In the genomic region with DNA sequence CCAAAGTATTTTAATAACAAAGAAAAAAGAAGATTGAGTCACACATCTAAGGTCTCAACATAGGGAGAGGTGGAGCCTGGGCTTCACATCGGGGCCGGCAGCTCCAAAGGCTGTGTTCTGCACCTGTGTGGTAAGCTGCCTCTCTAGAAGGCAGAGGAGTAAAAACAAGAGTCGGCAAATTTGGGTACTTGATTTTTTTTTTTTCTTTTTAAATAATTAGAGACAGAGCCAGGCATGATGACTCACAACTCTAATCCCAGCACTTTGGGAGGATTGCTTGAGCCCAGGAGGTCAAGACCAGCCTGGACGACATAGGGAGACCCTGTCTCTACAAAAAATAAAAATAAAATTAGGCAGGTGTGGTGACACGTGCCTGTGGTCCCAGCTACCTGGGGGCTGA, we compare ENCODE assay signal across 21 cellular contexts. TPM values are rescaled to one million over a fixed set of nuclear protein-coding genes. Genes with fewer than 3 reads are reported as not detected.
DNase-seq lines count a peak whose midpoint lies in the region; ATAC-seq, FAIRE-seq and TF ChIP-seq lines count a peak whose summit lies in the region.
"Had no signal": no experiment of that assay in that cellular context is flagged by ENCODE, and none has a peak within 500 bp of the region (broad histone marks: within the 10 kb centered on the region; RNA-seq: fewer than 3 reads in every experiment).

No MANE protein-coding gene starts in this region.

- in situ Hi-C loops in K562 (cut with MboI), result no loop called here

- H3K4me3 ChIP-seq in A549, result no peak overlapping the region
- no peak overlapping the region for H3K4me3 ChIP-seq in K562
- no peak overlapping the region for H3K4me3 ChIP-seq in adrenal gland

- CTCF ChIA-PET in A549 (lab: Yijun Ruan, JAX) (interaction anchor here (0.6 to 3.6 kb wide), 5 partner anchors 14 to 80 kb away, joined by 3 to 19 read pairs (median 5); no protein-coding TSS in a partner anchor), K562 (lab: Yijun Ruan, JAX; ENCODE audit: low intra/inter-chr PET ratio) (no interaction called here)

- H4K20me1 ChIP-seq in K562 (replicated peaks; ENCODE audit: control insufficient read depth, insufficient read depth, low read length), result no peaks in the 10 kb centered on the region

- H2AFZ ChIP-seq in K562 (ENCODE audit: low read depth, low read length), result no peak overlapping the region

- H3K4me2 ChIP-seq in A549 (no peak overlapping the region), K562 (ENCODE audit: insufficient read depth, low read length) (no peak overlapping the region)
- H3K4me2 ChIP-seq: SK-N-SH had no signal

- POLR2A ChIA-PET in A549 (lab: Yijun Ruan, JAX) (no interaction called here), K562 (lab: Yijun Ruan, JAX) (interaction anchor here (1.9 kb wide), 1 partner anchor 11 kb away, joined by 5 read pairs; no protein-coding TSS in a partner anchor)

- TF ChIP-seq RAD21 in A549 (conservative IDR thresholded peaks at IDR 0.05 in 1 of 2, IDR thresholded peaks at IDR 0.05 in 1 of 2) (no peak), K562 (CRISPR knock-in tag; conservative IDR thresholded peaks at IDR 0.05 in 1 of 2, IDR thresholded peaks at IDR 0.05 in 1 of 2) (no peak)

- no TSS peak for BruUV-seq in K562 (replicated peaks; lab: Mats Ljungman, UMichigan)

- WGBS in A549 (ENCODE audit: missing lambda C conversion rate), result 83% methylated on average over 5 of the region's 5 CpGs
- 91% methylated on average over 5 of the region's 5 CpGs for WGBS in K562 (ENCODE audit: insufficient coverage, low coverage, missing lambda C conversion rate)
- WGBS in adrenal gland, 4 donors, result 40 to 51% (median 45%) methylated on average over 5 of the region's 5 CpGs

- ATAC-seq in A549 (no peak), K562 (no peak), GM18505 (IDR thresholded peaks at IDR 0.05; ENCODE audit: unreplicated experiment) (no peak)

- TF ChIP-seq EP300 in A549 (IDR thresholded peaks at IDR 0.05) (no peak), K562 (IDR thresholded peaks at IDR 0.05; ENCODE audit: low read length) (no peak)

- no peaks in the 10 kb centered on the region for H3K9me1 ChIP-seq in K562 (ENCODE audit: control insufficient read depth, insufficient read depth, low read length)

- no peak for TF ChIP-seq CTCF in A549 (IDR thresholded peaks at IDR 0.05)
- TF ChIP-seq CTCF in K562 (IDR thresholded peaks at IDR 0.05 in 2 of 3, conservative IDR thresholded peaks at IDR 0.05 in 1 of 3; ENCODE audit: insufficient read depth in 2 of 3, low read depth in 1 of 3, low read length in 3 of 3), result no peak
- no peak for TF ChIP-seq CTCF in adrenal gland (IDR thresholded peaks at IDR 0.05)

- intact Hi-C loops in K562 (cut with micrococcal nuclease), result no loop called here
- intact Hi-C loops in adrenal gland (cut with DNase I), result no loop called here

- peaks cover 45% of the 10 kb centered on the region for H3K79me2 ChIP-seq in K562 (ENCODE audit: control insufficient read depth, insufficient read depth, low read length)

- H3K27me3 ChIP-seq in K562 (ENCODE audit: control insufficient read depth in 2 of 2, insufficient read depth in 2 of 2, low read length in 2 of 2) (no peaks in the 10 kb centered on the region), layer of hippocampus (ENCODE audit: control insufficient read depth, insufficient read depth, low read length) (no peaks in the 10 kb centered on the region), adrenal gland (no peaks in the 10 kb centered on the region)

- H3K9me3 ChIP-seq in A549, result no peaks in the 10 kb centered on the region
- no peaks in the 10 kb centered on the region for H3K9me3 ChIP-seq in K562 (replicated peaks; ENCODE audit: control insufficient read depth, insufficient read depth, low read depth, low read length)
- no peaks in the 10 kb centered on the region for H3K9me3 ChIP-seq in adrenal gland (replicated peaks in 1 of 3)
- H3K9me3 ChIP-seq: SK-N-SH had no signal

- H3K4me1 ChIP-seq in A549, result peaks cover 14% of the 10 kb centered on the region; the same call in 2 of the 3 replicates
- peaks cover 0 to 7% of the 10 kb centered on the region in 2 experiments; a peak in 3 of 5 replicates for H3K4me1 ChIP-seq in K562 (replicated peaks in 1 of 2; ENCODE audit: control insufficient read depth in 2 of 2, insufficient read depth in 2 of 2, low read length in 2 of 2)
- H3K4me1 ChIP-seq in adrenal gland (replicated peaks in 1 of 2), result peaks cover 7 to 29% of the 10 kb centered on the region in 2 donors

- TF ChIP-seq POLR2A in A549 (IDR thresholded peaks at IDR 0.05; ENCODE audit: low read length) (no peak), K562 (conservative IDR thresholded peaks at IDR 0.05) (no peak), adrenal gland (IDR thresholded peaks at IDR 0.05) (no peak), GM18505 (IDR thresholded peaks at IDR 0.05; ENCODE audit: borderline replicate concordance, extremely low read depth, insufficient read depth, insufficient read length) (no peak)

- H3K36me3 ChIP-seq in K562 (ENCODE audit: control insufficient read depth, insufficient read depth, low read length) (peaks cover 46% of the 10 kb centered on the region), adrenal gland (replicated peaks in 1 of 2) (peaks cover 0 to 17% of the 10 kb centered on the region in 2 donors)

- FAIRE-seq in A549 (lab: Jason Lieb, UNC), result no peak
- FAIRE-seq in K562 (lab: Jason Lieb, UNC), result no peak

- H3K27ac ChIP-seq in A549 (no peak overlapping the region), K562 (ENCODE audit: extremely low read depth, low read depth, low read length) (no peak overlapping the region), layer of hippocampus (ENCODE audit: low read depth, low read length) (peak overlapping the region; percentile 99), adrenal gland (peak overlapping the region in 1 of 5 donors; percentile 11)

- DNase-seq in A549 (ENCODE audit: low read depth in 1 of 2, low spot score in 1 of 2), result no peak
- DNase-seq in ELR (ENCODE audit: low read depth), result peak; percentile 21
- no peak for DNase-seq in K562 (ENCODE audit: extremely low read depth in 1 of 4, low spot score in 3 of 4)
- no peak for DNase-seq in adrenal gland
- DNase-seq in EL, result no peak
- DNase-seq in iPS-NIHi11 (ENCODE audit: low spot score), result no peak
- DNase-seq: C1 segment of cervical spinal cord; CD8-positive, alpha-beta memory T cell; HCEC 1CT; KBM-7; MV-4-11; NCI-H1417; NCI-H187; NCI-H2107; NCI-H510A; NCI-H774; OCI-M1; SHP77 treated with DMSO at 0.1 percent for 48 hours; SK-N-SH had no signal

- no peak overlapping the region for H3K9ac ChIP-seq in K562 (ENCODE audit: insufficient read depth in 1 of 2, low read depth in 2 of 2, low read length in 2 of 2)
- H3K9ac ChIP-seq: SK-N-SH had no signal

RNA-seq across cellular contexts. Expression of a gene that starts 4.7 kb away (rescaled TPM):
- 43.6 and 61.6 TPM in 2 replicates for polyA plus RNA-seq in A549 (2011; rRNA removed)
- polyA plus RNA-seq in A549 (2012; cell fraction: cytosol; rRNA removed), result 66.7 and 75.4 TPM in 2 replicates
- polyA plus RNA-seq in A549 (2012; cell fraction: nucleus; rRNA removed), result 71.3 and 83.4 TPM in 2 replicates
- polyA plus RNA-seq in A549 (2017; fragmentation: RNase III; extraction: RNeasy Plus Mini Kit Qiagen cat#74134 plus additional on column Dnase treatment), result 49.5 to 50.6 TPM (median 49.7 TPM) in 3 replicates
- polyA minus RNA-seq in A549 (2011; rRNA and poly(A)+ RNA removed), result 43.8 and 52.7 TPM in 2 replicates
- total RNA-seq in K562 (2011; cell fraction: chromatin; rRNA removed; ENCODE audit: low replicate concordance), result 21.1 and 48.4 TPM in 2 replicates
- total RNA-seq in K562 (2011; cell fraction: nucleolus; rRNA removed), result 27.8 and 30.0 TPM in 2 replicates
- 33.7 and 46.3 TPM in 2 replicates for total RNA-seq in K562 (2011; cell fraction: nucleoplasm; rRNA removed)
- 53.3 and 68.0 TPM in 2 replicates for total RNA-seq in K562 (2014; rRNA removed)
- 25.4 and 35.7 TPM in 2 replicates for total RNA-seq in K562 (2014; rRNA removed; fragmentation: Illumina TruSeq; extraction: Trizol)
- total RNA-seq in K562 (2015; rRNA removed; fragmentation: Illumina TruSeq; extraction: Trizol), result 33.7 and 37.3 TPM in 2 replicates
- total RNA-seq in K562 (2021), result 82.0 and 83.8 TPM in 2 replicates
- polyA plus RNA-seq in K562 (2011; rRNA removed), result 57.0 and 74.4 TPM in 2 replicates
- 67.6 and 87.3 TPM in 2 replicates for polyA plus RNA-seq in K562 (2011; cell fraction: cytosol; rRNA removed)
- 57.5 and 83.7 TPM in 2 replicates for polyA plus RNA-seq in K562 (2011; cell fraction: nucleus; rRNA removed)
- 87.7 and 104 TPM in 2 replicates for polyA plus RNA-seq in K562 (2012)
- polyA plus RNA-seq in K562 (2014; fragmentation: Illumina TruSeq; extraction: Trizol), result 88.9 and 90.6 TPM in 2 replicates
- 10 to 100 TPM; 10.1 to 24.7 TPM for polyA plus RNA-seq in K562 (2014; fragmentation: Nextera tagmentation; extraction: Ambion mirVana)
- 72.1 and 81.3 TPM in 2 replicates for polyA plus RNA-seq in K562 (2014; rRNA removed)
- polyA minus RNA-seq in K562 (2011; rRNA and poly(A)+ RNA removed), result 19.9 and 27.1 TPM in 2 replicates
- 25.8 and 28.1 TPM in 2 replicates for polyA minus RNA-seq in K562 (2011; cell fraction: cytosol; rRNA and poly(A)+ RNA removed)
- polyA minus RNA-seq in K562 (2011; cell fraction: nucleus; rRNA and poly(A)+ RNA removed), result 8.9 and 11.1 TPM in 2 replicates
- 10 to 100 TPM; 34.7 to 73.5 (median 47.0) TPM for total RNA-seq in adrenal gland
- polyA plus RNA-seq in adrenal gland, result 10 to 100 TPM; 22.8 to 40.2 (median 27.0) TPM

RNA-seq across cellular contexts. Expression of a gene that starts 35.5 kb away (rescaled TPM):
- 14.5 and 14.9 TPM in 2 replicates for polyA plus RNA-seq in A549 (2011; rRNA removed)
- polyA plus RNA-seq in A549 (2012; cell fraction: cytosol; rRNA removed), result 26.6 and 34.7 TPM in 2 replicates
- 47.8 and 63.4 TPM in 2 replicates for polyA plus RNA-seq in A549 (2012; cell fraction: nucleus; rRNA removed)
- polyA plus RNA-seq in A549 (2017; fragmentation: RNase III; extraction: RNeasy Plus Mini Kit Qiagen cat#74134 plus additional on column Dnase treatment), result 26.1 to 27.0 TPM (median 26.4 TPM) in 3 replicates
- polyA minus RNA-seq in A549 (2011; rRNA and poly(A)+ RNA removed), result 33.1 and 34.8 TPM in 2 replicates
- total RNA-seq in K562 (2011; cell fraction: chromatin; rRNA removed; ENCODE audit: low replicate concordance), result 17.5 and 64.2 TPM in 2 replicates
- total RNA-seq in K562 (2011; cell fraction: nucleolus; rRNA removed), result 92.4 and 92.8 TPM in 2 replicates
- 47.7 and 49.9 TPM in 2 replicates for total RNA-seq in K562 (2011; cell fraction: nucleoplasm; rRNA removed)
- 22.6 and 36.7 TPM in 2 replicates for total RNA-seq in K562 (2014; rRNA removed)
- total RNA-seq in K562 (2014; rRNA removed; fragmentation: Illumina TruSeq; extraction: Trizol), result 6.1 and 8.1 TPM in 2 replicates
- total RNA-seq in K562 (2015; rRNA removed; fragmentation: Illumina TruSeq; extraction: Trizol), result 14.0 TPM in 2 replicates
- 31.6 and 35.7 TPM in 2 replicates for total RNA-seq in K562 (2021)
- polyA plus RNA-seq in K562 (2011; rRNA removed), result 7.9 and 9.1 TPM in 2 replicates
- 7.6 and 19.7 TPM in 2 replicates for polyA plus RNA-seq in K562 (2011; cell fraction: cytosol; rRNA removed)
- polyA plus RNA-seq in K562 (2011; cell fraction: nucleus; rRNA removed), result 19.2 and 31.8 TPM in 2 replicates
- polyA plus RNA-seq in K562 (2012), result 16.1 and 21.6 TPM in 2 replicates
- polyA plus RNA-seq in K562 (2014; fragmentation: Illumina TruSeq; extraction: Trizol), result 16.1 and 22.7 TPM in 2 replicates
- polyA plus RNA-seq in K562 (2014; fragmentation: Nextera tagmentation; extraction: Ambion mirVana), result under 1 TPM; 0.25 to 0.92 TPM
- 16.0 and 18.1 TPM in 2 replicates for polyA plus RNA-seq in K562 (2014; rRNA removed)
- polyA minus RNA-seq in K562 (2011; rRNA and poly(A)+ RNA removed), result 6.0 and 10.4 TPM in 2 replicates
- 14.8 and 16.7 TPM in 2 replicates for polyA minus RNA-seq in K562 (2011; cell fraction: cytosol; rRNA and poly(A)+ RNA removed)
- polyA minus RNA-seq in K562 (2011; cell fraction: nucleus; rRNA and poly(A)+ RNA removed), result 8.0 and 9.6 TPM in 2 replicates
- 10 to 100 TPM; 15.9 to 30.3 (median 20.7) TPM for total RNA-seq in adrenal gland
- polyA plus RNA-seq in adrenal gland, result 10 to 100 TPM in 2 of 3 donors, 1 to 10 TPM in 1; 9.9 to 40.0 (median 21.3) TPM

RNA-seq across cellular contexts. Expression of a gene that starts 44.8 kb away (rescaled TPM):
- polyA plus RNA-seq in A549 (2011; rRNA removed) (16.5 and 16.6 TPM in 2 replicates), A549 (2017; fragmentation: RNase III; extraction: RNeasy Plus Mini Kit Qiagen cat#74134 plus additional on column Dnase treatment) (26.1 to 33.3 TPM (median 28.5 TPM) in 3 replicates), K562 (2011; rRNA removed) (18.8 and 39.4 TPM in 2 replicates), K562 (2014; fragmentation: Illumina TruSeq; extraction: Trizol) (10.5 and 14.0 TPM in 2 replicates), K562 (2014; fragmentation: Nextera tagmentation; extraction: Ambion mirVana) (1 to 10 TPM in 1 of 2 experiments, under 1 TPM in 1; 0.75 to 1.3 TPM), K562 (2014; rRNA removed) (21.9 and 26.4 TPM in 2 replicates), adrenal gland (10 to 100 TPM in 2 of 3 donors, 1 to 10 TPM in 1; 5.1 to 34.2 (median 16.2) TPM)
- 40.4 and 54.7 TPM in 2 replicates for polyA plus RNA-seq in A549 (2012; cell fraction: cytosol; rRNA removed)
- 77.9 and 93.5 TPM in 2 replicates for polyA plus RNA-seq in A549 (2012; cell fraction: nucleus; rRNA removed)
- 20.1 and 20.5 TPM in 2 replicates for polyA minus RNA-seq in A549 (2011; rRNA and poly(A)+ RNA removed)
- 27.2 and 83.8 TPM in 2 replicates for total RNA-seq in K562 (2011; cell fraction: chromatin; rRNA removed; ENCODE audit: low replicate concordance)
- 70.3 and 82.2 TPM in 2 replicates for total RNA-seq in K562 (2011; cell fraction: nucleolus; rRNA removed)
- total RNA-seq in K562 (2011; cell fraction: nucleoplasm; rRNA removed), result 35.6 and 47.3 TPM in 2 replicates
- total RNA-seq in K562 (2014; rRNA removed) (18.0 and 20.6 TPM in 2 replicates), K562 (2014; rRNA removed; fragmentation: Illumina TruSeq; extraction: Trizol) (4.2 and 5.0 TPM in 2 replicates), K562 (2015; rRNA removed; fragmentation: Illumina TruSeq; extraction: Trizol) (18.3 and 19.0 TPM in 2 replicates), K562 (2021) (22.2 and 24.0 TPM in 2 replicates), adrenal gland (10 to 100 TPM; 14.4 to 43.5 (median 18.0) TPM)
- polyA plus RNA-seq in K562 (2011; cell fraction: cytosol; rRNA removed), result 55.2 and 92.4 TPM in 2 replicates
- polyA plus RNA-seq in K562 (2011; cell fraction: nucleus; rRNA removed), result 56.0 and 58.6 TPM in 2 replicates
- polyA plus RNA-seq in K562 (2012), result 25.6 and 35.2 TPM in 2 replicates
- polyA minus RNA-seq in K562 (2011; rRNA and poly(A)+ RNA removed), result 10.7 and 11.9 TPM in 2 replicates
- 15.5 and 37.0 TPM in 2 replicates for polyA minus RNA-seq in K562 (2011; cell fraction: cytosol; rRNA and poly(A)+ RNA removed)
- 16.7 and 23.5 TPM in 2 replicates for polyA minus RNA-seq in K562 (2011; cell fraction: nucleus; rRNA and poly(A)+ RNA removed)

RNA-seq across cellular contexts. Expression of a gene that starts 53.2 kb away (rescaled TPM):
- polyA plus RNA-seq in A549 (2011; rRNA removed) (32.5 and 38.0 TPM in 2 replicates), A549 (2017; fragmentation: RNase III; extraction: RNeasy Plus Mini Kit Qiagen cat#74134 plus additional on column Dnase treatment) (41.3 to 42.8 TPM (median 42.4 TPM) in 3 replicates), K562 (2011; rRNA removed) (113 and 117 TPM in 2 replicates), K562 (2014; fragmentation: Illumina TruSeq; extraction: Trizol) (58.3 and 90.4 TPM in 2 replicates), K562 (2014; fragmentation: Nextera tagmentation; extraction: Ambion mirVana) (10 to 100 TPM in 1 of 2 experiments, 1 to 10 TPM in 1; 9.1 to 11.3 TPM), K562 (2014; rRNA removed) (135 and 140 TPM in 2 replicates), adrenal gland (100 to 1,000 TPM in 2 of 3 donors, 10 to 100 TPM in 1; 35.8 to 111 (median 109) TPM)
- 67.0 and 71.6 TPM in 2 replicates for polyA plus RNA-seq in A549 (2012; cell fraction: cytosol; rRNA removed)
- 134 and 137 TPM in 2 replicates for polyA plus RNA-seq in A549 (2012; cell fraction: nucleus; rRNA removed)
- 29.5 and 34.7 TPM in 2 replicates for polyA minus RNA-seq in A549 (2011; rRNA and poly(A)+ RNA removed)
- total RNA-seq in K562 (2011; cell fraction: chromatin; rRNA removed; ENCODE audit: low replicate concordance), result 241 and 561 TPM in 2 replicates
- 334 and 386 TPM in 2 replicates for total RNA-seq in K562 (2011; cell fraction: nucleolus; rRNA removed)
- total RNA-seq in K562 (2011; cell fraction: nucleoplasm; rRNA removed), result 352 and 440 TPM in 2 replicates
- total RNA-seq in K562 (2014; rRNA removed) (104 and 150 TPM in 2 replicates), K562 (2014; rRNA removed; fragmentation: Illumina TruSeq; extraction: Trizol) (44.3 and 48.5 TPM in 2 replicates), K562 (2015; rRNA removed; fragmentation: Illumina TruSeq; extraction: Trizol) (66.2 and 67.2 TPM in 2 replicates), K562 (2021) (102 and 107 TPM in 2 replicates), adrenal gland (10 to 100 TPM; 47.3 to 96.8 (median 66.7) TPM)
- polyA plus RNA-seq in K562 (2011; cell fraction: cytosol; rRNA removed), result 145 and 208 TPM in 2 replicates
- 338 and 468 TPM in 2 replicates for polyA plus RNA-seq in K562 (2011; cell fraction: nucleus; rRNA removed)
- polyA plus RNA-seq in K562 (2012), result 113 and 151 TPM in 2 replicates
- 65.9 and 102 TPM in 2 replicates for polyA minus RNA-seq in K562 (2011; rRNA and poly(A)+ RNA removed)
- 42.5 and 67.8 TPM in 2 replicates for polyA minus RNA-seq in K562 (2011; cell fraction: cytosol; rRNA and poly(A)+ RNA removed)
- polyA minus RNA-seq in K562 (2011; cell fraction: nucleus; rRNA and poly(A)+ RNA removed), result 110 and 139 TPM in 2 replicates

RNA-seq across cellular contexts. Expression of a gene that starts 53.6 kb away (rescaled TPM):
- polyA plus RNA-seq in A549 (2011; rRNA removed), result 29.0 and 43.4 TPM in 2 replicates
- 24.6 and 35.4 TPM in 2 replicates for polyA plus RNA-seq in A549 (2012; cell fraction: cytosol; rRNA removed)
- 24.0 and 24.5 TPM in 2 replicates for polyA plus RNA-seq in A549 (2012; cell fraction: nucleus; rRNA removed)
- polyA plus RNA-seq in A549 (2017; fragmentation: RNase III; extraction: RNeasy Plus Mini Kit Qiagen cat#74134 plus additional on column Dnase treatment), result 35.3 to 39.0 TPM (median 38.7 TPM) in 3 replicates
- 49.5 and 60.3 TPM in 2 replicates for polyA minus RNA-seq in A549 (2011; rRNA and poly(A)+ RNA removed)
- total RNA-seq in K562 (2011; cell fraction: chromatin; rRNA removed; ENCODE audit: low replicate concordance), result 35.5 and 103 TPM in 2 replicates
- total RNA-seq in K562 (2011; cell fraction: nucleolus; rRNA removed), result 64.2 and 80.4 TPM in 2 replicates
- total RNA-seq in K562 (2011; cell fraction: nucleoplasm; rRNA removed), result 48.8 and 49.1 TPM in 2 replicates
- 46.0 and 90.9 TPM in 2 replicates for total RNA-seq in K562 (2014; rRNA removed)
- 43.0 and 63.0 TPM in 2 replicates for total RNA-seq in K562 (2014; rRNA removed; fragmentation: Illumina TruSeq; extraction: Trizol)
- 72.7 and 74.7 TPM in 2 replicates for total RNA-seq in K562 (2015; rRNA removed; fragmentation: Illumina TruSeq; extraction: Trizol)
- 91.3 and 104 TPM in 2 replicates for total RNA-seq in K562 (2021)
- 64.4 and 79.2 TPM in 2 replicates for polyA plus RNA-seq in K562 (2011; rRNA removed)
- 56.0 and 75.1 TPM in 2 replicates for polyA plus RNA-seq in K562 (2011; cell fraction: cytosol; rRNA removed)
- 31.6 and 47.8 TPM in 2 replicates for polyA plus RNA-seq in K562 (2011; cell fraction: nucleus; rRNA removed)
- polyA plus RNA-seq in K562 (2012), result 64.7 and 97.4 TPM in 2 replicates
- 110 and 117 TPM in 2 replicates for polyA plus RNA-seq in K562 (2014; fragmentation: Illumina TruSeq; extraction: Trizol)
- 10 to 100 TPM in 1 of 2 experiments, 1 to 10 TPM in 1; 9.3 to 24.2 TPM for polyA plus RNA-seq in K562 (2014; fragmentation: Nextera tagmentation; extraction: Ambion mirVana)
- polyA plus RNA-seq in K562 (2014; rRNA removed), result 56.7 and 89.1 TPM in 2 replicates
- polyA minus RNA-seq in K562 (2011; rRNA and poly(A)+ RNA removed), result 43.1 and 50.2 TPM in 2 replicates
- 49.8 and 67.6 TPM in 2 replicates for polyA minus RNA-seq in K562 (2011; cell fraction: cytosol; rRNA and poly(A)+ RNA removed)
- polyA minus RNA-seq in K562 (2011; cell fraction: nucleus; rRNA and poly(A)+ RNA removed), result 19.1 and 26.8 TPM in 2 replicates
- total RNA-seq in adrenal gland, result 10 to 100 TPM; 15.0 to 57.4 (median 33.7) TPM
- 10 to 100 TPM; 20.7 to 55.2 (median 23.7) TPM for polyA plus RNA-seq in adrenal gland
